Comparison of ENCODE assay signal across 8 cellular contexts in genomic region chr1:12618661-12619395, GRCh38. TPM values are rescaled to one million over a fixed set of nuclear protein-coding genes. Genes with fewer than 3 reads are reported as not detected.
DNase-seq lines count a peak whose midpoint lies in the region.

No MANE protein-coding gene starts in this region.

- peak overlapping the region; percentile 66 to 87 for H3K4me3 ChIP-seq in duodenal mucosa (ENCODE audit: low read depth in 1 of 2, low read length in 2 of 2)

- H3K27ac ChIP-seq in duodenal mucosa (ENCODE audit: low read depth, low read length) = peak overlapping the region; percentile 92

- no peaks in the 10 kb centered on the region for H3K36me3 ChIP-seq in duodenal mucosa (ENCODE audit: control insufficient read depth in 1 of 2, insufficient read depth in 2 of 2, low read length in 2 of 2)

- no peaks in the 10 kb centered on the region for H3K27me3 ChIP-seq in duodenal mucosa (ENCODE audit: control insufficient read depth in 1 of 2, insufficient read depth in 2 of 2, low read length in 2 of 2)

- no peaks in the 10 kb centered on the region for H3K9me3 ChIP-seq in duodenal mucosa (ENCODE audit: control insufficient read depth in 1 of 2, low read length in 2 of 2)

- H3K4me1 ChIP-seq in duodenal mucosa (ENCODE audit: control insufficient read depth in 1 of 2, insufficient read depth in 2 of 2, low read length in 2 of 2) = peaks cover 28 to 40% of the 10 kb centered on the region in 2 donors

- peak; percentile 77 for DNase-seq in COLO668 (lab: John Stamatoyannopoulos, UW; ENCODE audit: unreplicated experiment)
- peak; percentile 60 for DNase-seq in LHCN-M2 (ENCODE audit: low read depth)
- DNase-seq in activated CD4-positive, alpha-beta T cell treated with anti-CD3 and anti-CD28 coated beads, Interleukin-2, amount 50 U/mL, for 24 hours (ENCODE audit: low read depth in 1 of 2, low spot score in 1 of 2) = peak; percentile 34 to 51
- DNase-seq in lung microvascular endothelial cell (ENCODE audit: low read depth in 2 of 2) = peak; percentile 80 to 88
- peak; percentile 43 to 72 (median 48) for DNase-seq in stimulated activated CD4-positive, alpha-beta T cell treated with anti-CD3 and anti-CD28 coated beads, TNF-alpha, amount 100 ng/mL, for 24 hours (ENCODE audit: low read depth in 3 of 3)
- no peak for DNase-seq in NCI-H1436 (lab: John Stamatoyannopoulos, UW)
- DNase-seq in AML-193 (lab: John Stamatoyannopoulos, UW) = no peak

- H3K9ac ChIP-seq in duodenal mucosa (ENCODE audit: low read depth in 1 of 2, low read length in 2 of 2) = peak overlapping the region; percentile 71 to 77

RNA-seq across cellular contexts. Expression of gene DHRS3, which starts 0.8 kb away (rescaled TPM):
- total RNA-seq in LHCN-M2 (2014; rRNA removed) (1.4 and 1.6 TPM in 2 replicates), lung microvascular endothelial cell (83.5 and 150 TPM in 2 replicates)
- 2.3 TPM for polyA plus RNA-seq in LHCN-M2 (2012)

RNA-seq across cellular contexts. Expression of gene AADACL4, which starts 25.1 kb away (rescaled TPM):
- total RNA-seq in LHCN-M2 (2014; rRNA removed) (not detected in 2 replicates), lung microvascular endothelial cell (not detected in 2 replicates)
- not detected for polyA plus RNA-seq in LHCN-M2 (2012)

Comparison
In these comparisons a context has a peak if more than half of its experiments do, and no peak if none do; other contexts are left out.
1. DNase-seq: peak in COLO668 (single experiment), LHCN-M2 (single experiment), activated CD4-positive, alpha-beta T cell treated with anti-CD3 and anti-CD28 coated beads, Interleukin-2, amount 50 U/mL, for 24 hours (2 of 2), lung microvascular endothelial cell (2 of 2) and stimulated activated CD4-positive, alpha-beta T cell treated with anti-CD3 and anti-CD28 coated beads, TNF-alpha, amount 100 ng/mL, for 24 hours (3 of 3); none in NCI-H1436 (single experiment) and AML-193 (0 of 2).
2. RNA of gene DHRS3, which starts 0.8 kb away (total RNA-seq): 83.5 to 150 TPM in lung microvascular endothelial cell; 1.4 to 1.6 TPM in LHCN-M2; every median in the first group is over 10 times any median in the second.